Comparison of ENCODE assay signal across 8 cellular contexts in the genomic region with DNA sequence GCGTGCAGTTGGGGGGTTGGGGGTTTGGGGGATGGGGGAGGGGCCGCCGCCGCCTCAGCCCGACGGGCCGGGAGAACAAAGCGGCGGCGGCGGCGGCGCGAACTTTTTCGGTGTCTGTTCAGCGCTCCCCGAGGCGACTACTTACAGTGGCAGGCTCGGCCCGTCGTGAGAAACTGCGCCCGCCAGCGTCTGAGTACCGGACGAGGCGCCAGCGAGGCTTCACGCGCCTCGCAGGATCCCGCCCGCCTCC. TPM values are rescaled to one million over a fixed set of nuclear protein-coding genes. Genes with fewer than 3 reads are reported as not detected.
A peak's percentile ranks its signal among the peaks of the same experiment; 100 is the strongest.
DNase-seq lines count a peak whose midpoint lies in the region; ATAC-seq and TF ChIP-seq lines count a peak whose summit lies in the region.

No MANE protein-coding gene starts in this region.

- H3K27ac ChIP-seq in Peyer's patch (peak overlapping the region; percentile 83 to 93 (median 91)), muscle layer of colon (ENCODE audit: low read depth, low read length) (peak overlapping the region; percentile 72), vagina (peak overlapping the region; percentile 97)

- DNase-seq in activated CD4-positive, alpha-beta T cell treated with anti-CD3 and anti-CD28 coated beads for 36 hours: peak; percentile 80
- no peak for DNase-seq in activated CD4-positive, alpha-beta T cell treated with anti-CD3 and anti-CD28 coated beads, Interleukin-2, amount 50 U/mL, for 48 hours
- DNase-seq in Peyer's patch: peak in 2 of 3 donors; percentile 77 to 92
- DNase-seq in effector CD4-positive, alpha-beta T cell: peak; percentile 61
- no peak for DNase-seq in vagina (ENCODE audit: extremely low spot score in 2 of 2)
- no peak for DNase-seq in NCI-H2196 treated with DMSO at 0.1 percent for 48 hours (lab: John Stamatoyannopoulos, UW; ENCODE audit: unreplicated experiment)

- peaks cover 30% of the 10 kb centered on the region for H3K4me1 Mint-ChIP-seq in activated CD4-positive, alpha-beta T cell treated with anti-CD3 and anti-CD28 coated beads for 36 hours

- POLR2A ChIA-PET in activated CD4-positive, alpha-beta T cell treated with anti-CD3 and anti-CD28 coated beads for 36 hours (lab: Charles Lee): no interaction called here

- no peaks in the 10 kb centered on the region for H3K9me3 Mint-ChIP-seq in activated CD4-positive, alpha-beta T cell treated with anti-CD3 and anti-CD28 coated beads for 36 hours (ENCODE audit: low read depth)

- peaks cover 1% of the 10 kb centered on the region for H3K36me3 Mint-ChIP-seq in activated CD4-positive, alpha-beta T cell treated with anti-CD3 and anti-CD28 coated beads for 36 hours (ENCODE audit: low read depth)

- H3K9me3 ChIP-seq in Peyer's patch (no peaks in the 10 kb centered on the region), muscle layer of colon (ENCODE audit: low read length) (no peaks in the 10 kb centered on the region), vagina (no peaks in the 10 kb centered on the region)

- H3K9ac ChIP-seq in muscle layer of colon (ENCODE audit: low read length): no peak overlapping the region

- peak overlapping the region; percentile 81 to 98 (median 92) for H3K4me3 ChIP-seq in Peyer's patch
- peak overlapping the region in 1 of 2 donors; percentile 70 for H3K4me3 ChIP-seq in muscle layer of colon (ENCODE audit: low read depth in 1 of 2, low read length in 2 of 2)
- H3K4me3 ChIP-seq in vagina: peak overlapping the region; percentile 77 to 87

- H3K27me3 ChIP-seq in Peyer's patch (no peaks in the 10 kb centered on the region), muscle layer of colon (ENCODE audit: control insufficient read depth in 1 of 2, insufficient read depth in 2 of 2, low read length in 2 of 2) (no peaks in the 10 kb centered on the region), vagina (no peaks in the 10 kb centered on the region)

- intact Hi-C loops in activated CD4-positive, alpha-beta T cell treated with anti-CD3 and anti-CD28 coated beads for 36 hours (cut with DNase I, micrococcal nuclease): loop anchor here (1.0 to 5.0 kb wide), 7 partner anchors 42 to 1052 kb away; partner anchors contain the start of genes ATL2 (in 1 of the 2), CDC42EP3 (in 1 of the 2), CEBPZ (in 1 of the 2) and CEBPZOS (in 1 of the 2)
- intact Hi-C loops in vagina (cut with DNase I): no loop called here

- no peak overlapping the region for H3K27ac Mint-ChIP-seq in activated CD4-positive, alpha-beta T cell treated with anti-CD3 and anti-CD28 coated beads for 36 hours

- H3K27me3 Mint-ChIP-seq in activated CD4-positive, alpha-beta T cell treated with anti-CD3 and anti-CD28 coated beads for 36 hours: peaks cover 17% of the 10 kb centered on the region

- CTCF ChIA-PET in activated CD4-positive, alpha-beta T cell treated with anti-CD3 and anti-CD28 coated beads for 36 hours (lab: Charles Lee): no interaction called here

- no peak for ATAC-seq in activated CD4-positive, alpha-beta T cell treated with anti-CD3 and anti-CD28 coated beads for 36 hours
- ATAC-seq in GM21515 (IDR thresholded peaks at IDR 0.05; ENCODE audit: unreplicated experiment): no peak

- TF ChIP-seq POLR2A in Peyer's patch (IDR thresholded peaks at IDR 0.05): peak; percentile 21 to 45
- TF ChIP-seq POLR2A in vagina (IDR thresholded peaks at IDR 0.05): peak in 1 of 2 donors; percentile 60

- no peaks in the 10 kb centered on the region for H3K36me3 ChIP-seq in Peyer's patch
- H3K36me3 ChIP-seq in muscle layer of colon (ENCODE audit: insufficient read depth, low read length): no peaks in the 10 kb centered on the region
- H3K36me3 ChIP-seq in vagina: no peaks in the 10 kb centered on the region

- H3K4me1 ChIP-seq in Peyer's patch (peaks cover 0 to 19% (median 1%) of the 10 kb centered on the region in 4 donors), muscle layer of colon (ENCODE audit: insufficient read depth, low read length) (peaks cover 33% of the 10 kb centered on the region), vagina (peaks cover 43% of the 10 kb centered on the region)

- TF ChIP-seq CTCF in Peyer's patch (IDR thresholded peaks at IDR 0.05): no peak
- peak in 1 of 3 experiments; percentile 8 for TF ChIP-seq CTCF in vagina (IDR thresholded peaks at IDR 0.05)

- peak overlapping the region; percentile 91 for H3K4me3 Mint-ChIP-seq in activated CD4-positive, alpha-beta T cell treated with anti-CD3 and anti-CD28 coated beads for 36 hours

RNA-seq across cellular contexts. Expression of gene PRKD3, which starts 0.2 kb away (rescaled TPM):
- 10 to 100 TPM; 17.4 to 22.8 TPM for total RNA-seq in activated CD4-positive, alpha-beta T cell treated with anti-CD3 and anti-CD28 coated beads for 36 hours
- total RNA-seq in Peyer's patch (10 to 100 TPM in 3 of 4 donors, 1 to 10 TPM in 1; 9.5 to 80.0 (median 20.3) TPM), vagina (38.8 TPM)

RNA-seq across cellular contexts. Expression of gene QPCT, which starts 20.0 kb away (rescaled TPM):
- under 1 TPM; 0.51 to 0.64 TPM for total RNA-seq in activated CD4-positive, alpha-beta T cell treated with anti-CD3 and anti-CD28 coated beads for 36 hours
- 1 to 10 TPM in 1 of 4 donors, under 1 TPM in 2, not detected in 1; 0.66 to 1.6 (median 0.88) TPM for total RNA-seq in Peyer's patch
- 6.9 TPM for total RNA-seq in vagina

Comparison
In these comparisons a context has a peak if more than half of its experiments do, and no peak if none do; other contexts are left out.
1. DNase-seq: peak in activated CD4-positive, alpha-beta T cell treated with anti-CD3 and anti-CD28 coated beads for 36 hours (single experiment), Peyer's patch (2 of 3) and effector CD4-positive, alpha-beta T cell (single experiment); none in activated CD4-positive, alpha-beta T cell treated with anti-CD3 and anti-CD28 coated beads, Interleukin-2, amount 50 U/mL, for 48 hours (0 of 2), vagina (0 of 2) and NCI-H2196 treated with DMSO at 0.1 percent for 48 hours (single experiment).
2. Peak in every context shown above with its lines, with median percentiles within 50 percentile points of each other: H3K27ac ChIP-seq.